8 cellular contexts compared by ENCODE assay signal in the genomic region with DNA sequence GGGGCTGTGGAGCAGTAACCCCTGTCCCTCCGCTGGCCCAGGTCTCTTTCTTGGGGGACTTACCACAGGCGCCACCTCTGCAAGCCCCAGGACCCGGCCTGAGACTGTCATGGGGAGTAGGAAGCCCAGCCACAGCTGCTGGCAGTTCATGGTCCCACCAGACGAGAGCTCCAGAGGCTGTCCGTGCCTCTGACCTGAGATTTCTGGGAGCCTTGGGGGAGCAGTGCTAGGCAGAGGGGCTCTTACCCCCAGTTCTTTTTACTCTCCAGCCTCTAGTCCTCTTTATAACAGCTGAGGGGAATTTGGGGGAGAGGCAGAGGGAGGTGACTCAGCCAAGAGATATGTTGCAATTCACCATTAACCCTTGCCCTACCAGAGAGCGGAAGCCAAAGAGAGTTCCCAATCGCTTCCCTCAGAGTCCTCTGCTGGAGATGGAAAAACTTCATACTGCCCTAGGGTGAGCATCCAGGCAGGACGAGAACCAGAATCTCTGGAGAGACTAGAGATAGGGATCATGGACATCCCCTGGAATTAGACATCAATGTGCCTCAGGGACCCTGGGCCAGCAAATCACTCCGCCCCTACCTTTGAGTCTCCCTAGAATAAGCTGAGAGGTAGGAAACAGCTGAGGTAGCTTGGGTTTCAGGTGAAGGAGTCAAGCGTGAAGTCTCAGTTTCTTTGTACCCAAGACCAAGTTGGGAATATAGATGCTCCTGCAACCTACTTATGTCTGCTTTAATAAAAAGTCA. TPM values are rescaled to one million over a fixed set of nuclear protein-coding genes. Genes with fewer than 3 reads are reported as not detected.
DNase-seq lines count a peak whose midpoint lies in the region; ATAC-seq and TF ChIP-seq lines count a peak whose summit lies in the region.

TSS of gene MMP19 (minus strand) at position 256 of the 749 bp plus-strand sequence. CDS start at position 150, 106 bp downstream.

- H3K4me1 ChIP-seq in mucosa of stomach (ENCODE audit: control insufficient read depth, insufficient read depth, low read length), result no peaks in the 10 kb centered on the region

- H3K9me3 ChIP-seq in mucosa of stomach (ENCODE audit: control insufficient read depth, low read length), result no peaks in the 10 kb centered on the region

- peak within 1 kb of the TSS; percentile 64 for H3K9ac ChIP-seq in mucosa of stomach (ENCODE audit: low read length)

- H3K4me1 Mint-ChIP-seq in endothelial cell (ENCODE audit: unreplicated experiment), result peaks cover 4% of the 10 kb centered on the region
- H3K4me1 Mint-ChIP-seq in activated CD8-positive, alpha-beta T cell treated with anti-CD3 and anti-CD28 coated beads, Interleukin-2, amount 10 ng/mL, durations not matched to agents 7 days and 5 days (ENCODE audit: low read depth), result peaks cover 7% of the 10 kb centered on the region

- no peaks in the 10 kb centered on the region for H3K36me3 ChIP-seq in mucosa of stomach (ENCODE audit: control insufficient read depth, insufficient read depth, low read length)

- no peaks in the 10 kb centered on the region for H3K9me3 Mint-ChIP-seq in endothelial cell (ENCODE audit: unreplicated experiment)
- H3K9me3 Mint-ChIP-seq in activated CD8-positive, alpha-beta T cell treated with anti-CD3 and anti-CD28 coated beads, Interleukin-2, amount 10 ng/mL, durations not matched to agents 7 days and 5 days (ENCODE audit: insufficient read depth), result no peaks in the 10 kb centered on the region

- no peak for TF ChIP-seq CTCF in AG04449 (IDR thresholded peaks at IDR 0.05; ENCODE audit: insufficient read depth, low read length, missing control alignments)
- no peak for TF ChIP-seq CTCF in endothelial cell (IDR thresholded peaks at IDR 0.05; ENCODE audit: unreplicated experiment)
- no peak for TF ChIP-seq CTCF in GM10248 (IDR thresholded peaks at IDR 0.05; ENCODE audit: control extremely low read depth, extremely low read depth, low read depth, missing control alignments)

- H3K27ac Mint-ChIP-seq in endothelial cell (ENCODE audit: unreplicated experiment), result peak within 1 kb of the TSS; percentile 70
- no peak within 1 kb of the TSS for H3K27ac Mint-ChIP-seq in activated CD8-positive, alpha-beta T cell treated with anti-CD3 and anti-CD28 coated beads, Interleukin-2, amount 10 ng/mL, durations not matched to agents 7 days and 5 days

- H3K27me3 Mint-ChIP-seq in endothelial cell (ENCODE audit: unreplicated experiment), result peaks cover 10% of the 10 kb centered on the region
- H3K27me3 Mint-ChIP-seq in activated CD8-positive, alpha-beta T cell treated with anti-CD3 and anti-CD28 coated beads, Interleukin-2, amount 10 ng/mL, durations not matched to agents 7 days and 5 days (ENCODE audit: low read depth), result peaks cover 3% of the 10 kb centered on the region

- CTCF ChIA-PET in AG04449 (lab: Yijun Ruan, JAX), result interaction anchor here (0.9 to 3.7 kb wide), 8 partner anchors 11 to 98 kb away, joined by 3 to 21 read pairs (median 4); partner anchors contain the start of gene DNAJC14
- CTCF ChIA-PET in GM10248 (lab: Yijun Ruan, JAX), result interaction anchor here (1.0 kb wide), 1 partner anchor 18 kb away, joined by 3 read pairs; no protein-coding TSS in a partner anchor
- CTCF ChIA-PET in activated CD8-positive, alpha-beta T cell treated with anti-CD3 and anti-CD28 coated beads, Interleukin-2, amount 10 ng/mL, durations not matched to agents 7 days and 5 days (lab: Charles Lee), result interaction anchor here (0.5 to 1.1 kb wide), 2 partner anchors 104 to 202 kb away, joined by 4 read pairs; no protein-coding TSS in a partner anchor

- DNase-seq in AG04449 (ENCODE audit: low read depth, low spot score), result peak; percentile 24
- DNase-seq in NCI-H226, result peak; percentile 67
- DNase-seq in endothelial cell (ENCODE audit: low spot score), result no peak
- no peak for DNase-seq in NCI-H510A (lab: John Stamatoyannopoulos, UW)
- DNase-seq in GM10248 (ENCODE audit: extremely low spot score), result no peak
- no peak for DNase-seq in activated CD8-positive, alpha-beta T cell treated with anti-CD3 and anti-CD28 coated beads, Interleukin-2, amount 10 ng/mL, durations not matched to agents 7 days and 5 days
- no peak for DNase-seq in activated naive CD4-positive, alpha-beta T cell treated with Interleukin-2 at 50 U/mL for 16 hours

- H3K36me3 Mint-ChIP-seq in endothelial cell (ENCODE audit: low read depth, unreplicated experiment), result peaks cover 6% of the 10 kb centered on the region
- H3K36me3 Mint-ChIP-seq in activated CD8-positive, alpha-beta T cell treated with anti-CD3 and anti-CD28 coated beads, Interleukin-2, amount 10 ng/mL, durations not matched to agents 7 days and 5 days (ENCODE audit: low read depth), result no peaks in the 10 kb centered on the region

- H3K4me3 ChIP-seq in AG04449 (ENCODE audit: low read depth, low read length) (peak within 1 kb of the TSS; percentile 67), mucosa of stomach (ENCODE audit: low read length) (peak within 1 kb of the TSS; percentile 15)

- H3K4me3 Mint-ChIP-seq in endothelial cell (ENCODE audit: unreplicated experiment), result no peak within 1 kb of the TSS
- H3K4me3 Mint-ChIP-seq in activated CD8-positive, alpha-beta T cell treated with anti-CD3 and anti-CD28 coated beads, Interleukin-2, amount 10 ng/mL, durations not matched to agents 7 days and 5 days, result no peak within 1 kb of the TSS

- H3K27me3 ChIP-seq in mucosa of stomach (ENCODE audit: control insufficient read depth, insufficient read depth, low read length), result no peaks in the 10 kb centered on the region

- no peak for ATAC-seq in activated CD8-positive, alpha-beta T cell treated with anti-CD3 and anti-CD28 coated beads, Interleukin-2, amount 10 ng/mL, durations not matched to agents 7 days and 5 days

- POLR2A ChIA-PET in AG04449 (lab: Yijun Ruan, JAX) (interaction anchor here (0.7 to 1.9 kb wide), 2 partner anchors 10 to 12 kb away, joined by 3 to 17 read pairs; partner anchors contain the start of gene DNAJC14), GM10248 (lab: Yijun Ruan, JAX) (no interaction called here)
- POLR2A ChIA-PET in activated CD8-positive, alpha-beta T cell treated with anti-CD3 and anti-CD28 coated beads, Interleukin-2, amount 10 ng/mL, durations not matched to agents 7 days and 5 days (lab: Charles Lee), result interaction anchor here (0.6 to 1.2 kb wide), 2 partner anchors 12 to 25 kb away, joined by 3 to 5 read pairs; partner anchors contain the start of genes ORMDL2 and SARNP

RNA-seq across cellular contexts. Expression of gene MMP19, which starts in this region (rescaled TPM):
- 0.15 TPM for total RNA-seq in endothelial cell (ENCODE audit: unreplicated experiment)
- not detected for total RNA-seq in activated CD8-positive, alpha-beta T cell treated with anti-CD3 and anti-CD28 coated beads, Interleukin-2, amount 10 ng/mL, durations not matched to agents 7 days and 5 days

Comparison
In these comparisons a context has a peak if more than half of its experiments do, and no peak if none do; other contexts are left out.
1. DNase-seq: peak in AG04449 (single experiment) and NCI-H226 (single experiment); none in endothelial cell (single experiment), NCI-H510A (single experiment), GM10248 (single experiment), activated CD8-positive, alpha-beta T cell treated with anti-CD3 and anti-CD28 coated beads, Interleukin-2, amount 10 ng/mL, durations not matched to agents 7 days and 5 days (single experiment) and activated naive CD4-positive, alpha-beta T cell treated with Interleukin-2 at 50 U/mL for 16 hours (single experiment).